In the genomic region with DNA sequence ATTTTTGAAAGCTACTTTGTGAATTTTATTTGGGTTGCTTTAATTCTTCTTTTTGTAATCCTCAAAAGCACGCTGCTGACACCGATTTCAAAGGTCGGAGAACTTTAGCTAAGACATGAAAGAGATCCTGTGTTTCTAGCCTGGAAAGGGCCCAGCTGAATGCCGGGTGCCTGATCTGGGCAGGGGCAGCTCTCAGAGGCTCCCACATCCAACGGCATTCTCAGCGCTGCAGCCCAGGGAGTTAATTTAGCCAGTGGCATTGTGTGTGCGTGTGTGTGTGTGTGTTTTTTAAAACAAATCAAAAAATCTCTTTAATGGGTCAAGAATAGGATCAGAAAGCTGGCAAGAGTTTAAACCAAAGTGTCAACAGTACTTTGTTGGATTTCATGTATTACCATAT, we compare ENCODE assay signal across 16 cellular contexts. TPM values are rescaled to one million over a fixed set of nuclear protein-coding genes. Genes with fewer than 3 reads are reported as not detected.
DNase-seq lines count a peak whose midpoint lies in the region; ATAC-seq and TF ChIP-seq lines count a peak whose summit lies in the region.
"Had no signal": no experiment of that assay in that cellular context is flagged by ENCODE, and none has a peak within 500 bp of the region (broad histone marks: within the 10 kb centered on the region; RNA-seq: fewer than 3 reads in every experiment).

No MANE protein-coding gene starts in this region.

- H3K36me3 ChIP-seq in A673 (ENCODE audit: insufficient read depth, low read length, poor library complexity, severe bottlenecking) (no peaks in the 10 kb centered on the region), Panc1 (ENCODE audit: control insufficient read depth, insufficient read depth, low read length) (no peaks in the 10 kb centered on the region)

- H3K27me3 Mint-ChIP-seq in nephron progenitor cell (ENCODE audit: low read depth, poor library complexity), result peaks cover 2% of the 10 kb centered on the region

- CTCF ChIA-PET in A673 (lab: Charles Lee), result no interaction called here
- CTCF ChIA-PET in Panc1 (lab: Charles Lee), result no interaction called here

- no TSS peak for BruUV-seq in A673 (replicated peaks; lab: Mats Ljungman, UMichigan)
- no TSS peak for BruUV-seq in Panc1 (replicated peaks; lab: Mats Ljungman, UMichigan)

- TF ChIP-seq CTCF in A673 (conservative IDR thresholded peaks at IDR 0.05; ENCODE audit: low read depth, low read length), result no peak
- no peak for TF ChIP-seq CTCF in Panc1 (IDR thresholded peaks at IDR 0.05)
- peak in 1 of 56 donors; percentile 23 for TF ChIP-seq CTCF in dorsolateral prefrontal cortex (IDR thresholded peaks at IDR 0.05 in 54 of 56, conservative IDR thresholded peaks at IDR 0.05 in 2 of 56; ENCODE audit: low read depth in 1 of 56, partially characterized antibody in 56 of 56)
- TF ChIP-seq CTCF in nephron progenitor cell (IDR thresholded peaks at IDR 0.05), result no peak

- POLR2A ChIA-PET in A673 (lab: Charles Lee; ENCODE audit: low non-redundant PET), result no interaction called here
- POLR2A ChIA-PET in Panc1 (lab: Charles Lee), result interaction anchor here (0.6 kb wide), 1 partner anchor 76 kb away, joined by 3 read pairs; no protein-coding TSS in a partner anchor

- H3K27me3 ChIP-seq in A673 (replicated peaks; ENCODE audit: insufficient read depth, low read depth, low read length, poor library complexity), result no peaks in the 10 kb centered on the region
- no peaks in the 10 kb centered on the region for H3K27me3 ChIP-seq in Panc1 (ENCODE audit: control insufficient read depth, insufficient read depth, low read length)
- H3K27me3 ChIP-seq in dorsolateral prefrontal cortex, result no peaks in the 10 kb centered on the region

- H3K27ac ChIP-seq in A673 (ENCODE audit: low read depth, low read length, poor library complexity, severe bottlenecking), result peak overlapping the region; percentile 78
- peak overlapping the region; percentile 31; the same call in 1 of the 2 replicates for H3K27ac ChIP-seq in Panc1 (ENCODE audit: low read length)
- H3K27ac ChIP-seq in dorsolateral prefrontal cortex, result peak overlapping the region; percentile 19 to 95 (median 89)

- peaks cover 38% of the 10 kb centered on the region for H3K36me3 Mint-ChIP-seq in nephron progenitor cell (ENCODE audit: low read depth)
- H3K36me3 Mint-ChIP-seq: natural killer cell treated with Interleukin-12 subunit alpha and Interleukin-12 subunit beta and Interleukin-15 and Interleukin-18, amount 100 ng/mL, for 72 hours; stimulated activated effector memory CD8-positive, alpha-beta T cell treated with anti-CD3 and anti-CD28 coated beads, Interleukin-12 subunit alpha, Interleukin-12 subunit beta, amount 100 ng/mL, for 72 hours had no signal

- H3K4me3 Mint-ChIP-seq in nephron progenitor cell, result peak overlapping the region; percentile 63
- H3K4me3 Mint-ChIP-seq: activated CD4-positive, alpha-beta T cell treated with anti-CD3 and anti-CD28 coated beads, Interleukin-2, amount 10 ng/mL, durations not matched to agents 24 days and 14 days; activated T-helper 17 cell treated with anti-CD3 and anti-CD28 coated beads, Interleukin-2, amount 50 U/mL, for 72 hours; natural killer cell treated with Interleukin-12 subunit alpha and Interleukin-12 subunit beta and Interleukin-15 and Interleukin-18, amount 100 ng/mL, for 72 hours; stimulated activated effector memory CD8-positive, alpha-beta T cell treated with anti-CD3 and anti-CD28 coated beads, Interleukin-12 subunit alpha, Interleukin-12 subunit beta, amount 100 ng/mL, for 72 hours had no signal

- no peaks in the 10 kb centered on the region for H3K9me3 Mint-ChIP-seq in nephron progenitor cell
- H3K9me3 Mint-ChIP-seq: activated CD4-positive, alpha-beta T cell treated with anti-CD3 and anti-CD28 coated beads, Interleukin-2, amount 10 ng/mL, durations not matched to agents 24 days and 14 days; activated T-helper 17 cell treated with anti-CD3 and anti-CD28 coated beads, Interleukin-2, amount 50 U/mL, for 72 hours; natural killer cell treated with Interleukin-12 subunit alpha and Interleukin-12 subunit beta and Interleukin-15 and Interleukin-18, amount 100 ng/mL, for 72 hours; stimulated activated effector memory CD8-positive, alpha-beta T cell treated with anti-CD3 and anti-CD28 coated beads, Interleukin-12 subunit alpha, Interleukin-12 subunit beta, amount 100 ng/mL, for 72 hours had no signal

- H3K4me3 ChIP-seq in A673 (ENCODE audit: low read depth, low read length, poor library complexity, severe bottlenecking), result no peak overlapping the region
- no peak overlapping the region for H3K4me3 ChIP-seq in Panc1 (ENCODE audit: low read depth in 2 of 2, low read length in 2 of 2)
- peak overlapping the region in 8 of 59 donors; percentile 2 to 32 (median 16) for H3K4me3 ChIP-seq in dorsolateral prefrontal cortex

- no peak for DNase-seq in A673 (ENCODE audit: low spot score)
- no peak for DNase-seq in Panc1 (ENCODE audit: low read depth, low spot score)
- DNase-seq in dorsolateral prefrontal cortex, result peak in 8 of 10 donors; percentile 43 to 73 (median 63)
- no peak for DNase-seq in nephron progenitor cell
- no peak for DNase-seq in kidney tubule cell (ENCODE audit: low spot score)
- DNase-seq in GM19238 (ENCODE audit: insufficient read length, low spot score), result no peak
- DNase-seq in KBM-7, result no peak
- DNase-seq: activated CD4-positive, alpha-beta T cell treated with anti-CD3 and anti-CD28 coated beads, Interleukin-2, amount 10 ng/mL, durations not matched to agents 24 days and 14 days; central memory CD4-positive, alpha-beta T cell; NCI-H1436; T-helper 1 cell had no signal

- peak overlapping the region; percentile 99 for H3K27ac Mint-ChIP-seq in nephron progenitor cell
- H3K27ac Mint-ChIP-seq: activated CD4-positive, alpha-beta T cell treated with anti-CD3 and anti-CD28 coated beads, Interleukin-2, amount 10 ng/mL, durations not matched to agents 24 days and 14 days; activated T-helper 17 cell treated with anti-CD3 and anti-CD28 coated beads, Interleukin-2, amount 50 U/mL, for 72 hours; natural killer cell treated with Interleukin-12 subunit alpha and Interleukin-12 subunit beta and Interleukin-15 and Interleukin-18, amount 100 ng/mL, for 72 hours; stimulated activated effector memory CD8-positive, alpha-beta T cell treated with anti-CD3 and anti-CD28 coated beads, Interleukin-12 subunit alpha, Interleukin-12 subunit beta, amount 100 ng/mL, for 72 hours had no signal

- no peaks in the 10 kb centered on the region for H3K9me3 ChIP-seq in A673 (ENCODE audit: low read depth, low read length, poor library complexity, severe bottlenecking)
- H3K9me3 ChIP-seq in Panc1 (ENCODE audit: control insufficient read depth, insufficient read depth, low read depth, low read length), result no peaks in the 10 kb centered on the region

- peaks cover 50% of the 10 kb centered on the region for H3K4me1 ChIP-seq in A673 (ENCODE audit: insufficient read depth, low read length, poor library complexity, severe bottlenecking)
- peaks cover 16% of the 10 kb centered on the region for H3K4me1 ChIP-seq in Panc1 (ENCODE audit: control insufficient read depth, insufficient read depth, low read length)

- H3K4me1 Mint-ChIP-seq in nephron progenitor cell, result peaks cover 87% of the 10 kb centered on the region
- H3K4me1 Mint-ChIP-seq: activated T-helper 17 cell treated with anti-CD3 and anti-CD28 coated beads, Interleukin-2, amount 50 U/mL, for 72 hours; stimulated activated effector memory CD8-positive, alpha-beta T cell treated with anti-CD3 and anti-CD28 coated beads, Interleukin-12 subunit alpha, Interleukin-12 subunit beta, amount 100 ng/mL, for 72 hours had no signal

- intact Hi-C loops in A673 (cut with micrococcal nuclease; ENCODE audit: unreplicated experiment), result no loop called here
- intact Hi-C loops in Panc1 (cut with micrococcal nuclease; ENCODE audit: unreplicated experiment), result no loop called here
- intact Hi-C loops in dorsolateral prefrontal cortex (cut with DNase I), result loop anchor here in 1 of 2 donors (10.0 kb wide), 1 partner anchor 88 kb away; no protein-coding TSS in a partner anchor

- in situ Hi-C loops in Panc1 (cut with HindIII; ENCODE audit: low pct_unique_long_range_greater_than_20kb, low sequenced_read_pairs), result no loop called here
- in situ Hi-C loops in KBM-7 (cut with MboI; ENCODE audit: low pct_unique_long_range_greater_than_20kb, low sequenced_read_pairs), result no loop called here

- no peak for ATAC-seq in Panc1
- ATAC-seq in HG03159 (IDR thresholded peaks at IDR 0.05; ENCODE audit: unreplicated experiment), result no peak
- ATAC-seq: activated T-helper 17 cell treated with anti-CD3 and anti-CD28 coated beads, Interleukin-2, amount 50 U/mL, for 72 hours; natural killer cell treated with Interleukin-12 subunit alpha and Interleukin-12 subunit beta and Interleukin-15 and Interleukin-18, amount 100 ng/mL, for 72 hours; stimulated activated effector memory CD8-positive, alpha-beta T cell treated with anti-CD3 and anti-CD28 coated beads, Interleukin-12 subunit alpha, Interleukin-12 subunit beta, amount 100 ng/mL, for 72 hours had no signal

RNA-seq across cellular contexts. Expression of a gene that starts 6.5 kb away (rescaled TPM):
- 45.4 and 49.9 TPM in 2 replicates for total RNA-seq in A673 (2021)
- total RNA-seq in Panc1 (2021; ENCODE audit: unreplicated experiment), result 18.6 TPM
- 83.7 TPM for polyA plus RNA-seq in Panc1 (2012; ENCODE audit: insufficient read length)
- total RNA-seq in dorsolateral prefrontal cortex, result 10 to 100 TPM; 10.5 to 76.3 (median 29.3) TPM
- total RNA-seq: activated CD4-positive, alpha-beta T cell treated with anti-CD3 and anti-CD28 coated beads, Interleukin-2, amount 10 ng/mL, durations not matched to agents 24 days and 14 days; activated T-helper 17 cell treated with anti-CD3 and anti-CD28 coated beads, Interleukin-2, amount 50 U/mL, for 72 hours; natural killer cell treated with Interleukin-12 subunit alpha and Interleukin-12 subunit beta and Interleukin-15 and Interleukin-18, amount 100 ng/mL, for 72 hours had no signal

RNA-seq across cellular contexts. Expression of a gene that starts 56.7 kb away (rescaled TPM):
- total RNA-seq in A673 (2021), result not detected in 2 replicates
- total RNA-seq in Panc1 (2021; ENCODE audit: unreplicated experiment), result not detected
- not detected for polyA plus RNA-seq in Panc1 (2012; ENCODE audit: insufficient read length)
- total RNA-seq in dorsolateral prefrontal cortex, result not detected
- total RNA-seq: activated CD4-positive, alpha-beta T cell treated with anti-CD3 and anti-CD28 coated beads, Interleukin-2, amount 10 ng/mL, durations not matched to agents 24 days and 14 days; activated T-helper 17 cell treated with anti-CD3 and anti-CD28 coated beads, Interleukin-2, amount 50 U/mL, for 72 hours; natural killer cell treated with Interleukin-12 subunit alpha and Interleukin-12 subunit beta and Interleukin-15 and Interleukin-18, amount 100 ng/mL, for 72 hours had no signal
- polyA plus RNA-seq: keratinocyte had no signal

Comparison
In these comparisons a context has a peak if more than half of its experiments do, and no peak if none do; other contexts are left out.
1. DNase-seq: peak in dorsolateral prefrontal cortex (8 of 10); none in A673 (single experiment), Panc1 (single experiment), nephron progenitor cell (single experiment), kidney tubule cell (single experiment), GM19238 (single experiment) and KBM-7 (single experiment).
2. H3K27ac ChIP-seq: peak in every context shown above with its lines; median percentile 89 in dorsolateral prefrontal cortex; 78 in A673; 31 in Panc1.